ENCODE assay signal across 9 cellular contexts in genomic region chr3:66480666-66481065, GRCh38. TPM values are rescaled to one million over a fixed set of nuclear protein-coding genes. Genes with fewer than 3 reads are reported as not detected.
DNase-seq lines count a peak whose midpoint lies in the region; ATAC-seq lines count a peak whose summit lies in the region.
"Had no signal": no experiment of that assay in that cellular context is flagged by ENCODE, and none has a peak within 500 bp of the region (broad histone marks: within the 10 kb centered on the region; RNA-seq: fewer than 3 reads in every experiment).

No MANE protein-coding gene starts in this region.

- H3K9me3 ChIP-seq in CD4-positive, CD25-positive, alpha-beta regulatory T cell (ENCODE audit: control insufficient read depth in 2 of 2, low read length in 2 of 2) = peaks cover 0 to 3% of the 10 kb centered on the region in 2 experiments
- no peaks in the 10 kb centered on the region for H3K9me3 ChIP-seq in GM23248 (ENCODE audit: low read depth)

- intact Hi-C loops in activated CD4-positive, alpha-beta memory T cell treated with anti-CD3 and anti-CD28 coated beads for 36 hours (cut with micrococcal nuclease) = loop anchor here (1.0 to 2.0 kb wide), 4 partner anchors 8 to 21 kb away; partner anchors contain the start of gene LRIG1

- CTCF ChIA-PET in activated CD4-positive, alpha-beta memory T cell treated with anti-CD3 and anti-CD28 coated beads for 36 hours (lab: Charles Lee) = interaction anchor here (0.9 to 1.8 kb wide), 3 partner anchors 9 to 12 kb away, joined by 5 to 11 read pairs (median 5); no protein-coding TSS in a partner anchor

- H3K9me2 ChIP-seq in GM23248 (ENCODE audit: insufficient read depth) = no peaks in the 10 kb centered on the region

- peak overlapping the region; percentile 73 for H3K4me3 ChIP-seq in CD4-positive, CD25-positive, alpha-beta regulatory T cell (ENCODE audit: low read depth, low read length)
- H3K4me3 ChIP-seq in GM23248 = no peak overlapping the region

- peak overlapping the region; percentile 46 to 85 (median 77) for H3K4me3 Mint-ChIP-seq in CD4-positive, CD25-positive, alpha-beta regulatory T cell
- peak overlapping the region; percentile 48 for H3K4me3 Mint-ChIP-seq in activated CD4-positive, alpha-beta memory T cell treated with anti-CD3 and anti-CD28 coated beads for 36 hours

- no peaks in the 10 kb centered on the region for H4K20me1 ChIP-seq in GM23248 (ENCODE audit: insufficient read depth)

- H3F3A ChIP-seq in GM23248 (ENCODE audit: insufficient read depth) = peaks cover 6% of the 10 kb centered on the region

- H3K4me1 ChIP-seq in CD4-positive, CD25-positive, alpha-beta regulatory T cell (ENCODE audit: control insufficient read depth, insufficient read depth, low read length, poor library complexity, severe bottlenecking) = peaks cover 91% of the 10 kb centered on the region
- H3K4me1 ChIP-seq in GM23248 (ENCODE audit: insufficient read depth) = peaks cover 23% of the 10 kb centered on the region

- no peaks in the 10 kb centered on the region for H3K36me3 ChIP-seq in CD4-positive, CD25-positive, alpha-beta regulatory T cell (ENCODE audit: control insufficient read depth, insufficient read depth, low read length)
- H3K36me3 ChIP-seq in GM23248 (ENCODE audit: low read depth) = no peaks in the 10 kb centered on the region

- no peak overlapping the region for H2AFZ ChIP-seq in GM23248

- no peak overlapping the region for H3K4me2 ChIP-seq in GM23248 (ENCODE audit: unreplicated experiment)

- peak; percentile 39 to 43 for ATAC-seq in CD4-positive, CD25-positive, alpha-beta regulatory T cell (ENCODE audit: low read depth in 2 of 2)
- ATAC-seq in HG02852 (IDR thresholded peaks at IDR 0.05; ENCODE audit: unreplicated experiment) (no peak), HG03469 (IDR thresholded peaks at IDR 0.05; ENCODE audit: unreplicated experiment) (no peak)

- DNase-seq in CD4-positive, CD25-positive, alpha-beta regulatory T cell = peak; percentile 27 to 75 (median 53)
- DNase-seq in GM23248 (peak; percentile 54), NCI-H1417 treated with DMSO at 0.1 percent for 48 hours (lab: John Stamatoyannopoulos, UW) (no peak), NCI-H524 treated with DMSO at 0.1 percent for 48 hours (lab: John Stamatoyannopoulos, UW) (no peak)
- peak; percentile 51 for DNase-seq in activated CD4-positive, alpha-beta memory T cell treated with anti-CD3 and anti-CD28 coated beads for 36 hours
- DNase-seq: head of caudate nucleus had no signal

- no peak overlapping the region for H3K9ac ChIP-seq in GM23248

- peak overlapping the region; percentile 52 for H3K27ac ChIP-seq in CD4-positive, CD25-positive, alpha-beta regulatory T cell (ENCODE audit: insufficient read depth, low read length, poor library complexity, severe bottlenecking)
- H3K27ac ChIP-seq in GM23248 (no peak overlapping the region), layer of hippocampus (ENCODE audit: low read depth, low read length) (peak overlapping the region; percentile 38)

- H3K79me2 ChIP-seq in GM23248 (ENCODE audit: insufficient read depth) = peaks cover 48% of the 10 kb centered on the region; the same call in 1 of the 2 replicates

- H3K9me3 Mint-ChIP-seq in CD4-positive, CD25-positive, alpha-beta regulatory T cell = peaks cover 0 to 3% (median 0%) of the 10 kb centered on the region in 7 donors
- peaks cover 9% of the 10 kb centered on the region for H3K9me3 Mint-ChIP-seq in activated CD4-positive, alpha-beta memory T cell treated with anti-CD3 and anti-CD28 coated beads for 36 hours

- POLR2A ChIA-PET in activated CD4-positive, alpha-beta memory T cell treated with anti-CD3 and anti-CD28 coated beads for 36 hours (lab: Charles Lee) = interaction anchor here (0.8 to 3.4 kb wide), 7 partner anchors 9 to 20 kb away, joined by 3 to 13 read pairs (median 5); no protein-coding TSS in a partner anchor

- H3K27me3 ChIP-seq in CD4-positive, CD25-positive, alpha-beta regulatory T cell (ENCODE audit: control insufficient read depth, insufficient read depth, low read length) = no peaks in the 10 kb centered on the region
- H3K27me3 ChIP-seq in GM23248 (replicated peaks; ENCODE audit: insufficient read depth) = no peaks in the 10 kb centered on the region
- H3K27me3 ChIP-seq in layer of hippocampus (ENCODE audit: control insufficient read depth, insufficient read depth, low read length) = no peaks in the 10 kb centered on the region

- H3K27ac Mint-ChIP-seq in CD4-positive, CD25-positive, alpha-beta regulatory T cell = peak overlapping the region; percentile 54 to 84 (median 70)
- peak overlapping the region; percentile 65 for H3K27ac Mint-ChIP-seq in activated CD4-positive, alpha-beta memory T cell treated with anti-CD3 and anti-CD28 coated beads for 36 hours

- 48 to 49% methylated on average over 2 of the region's 2 CpGs for WGBS in GM23248 (ENCODE audit: low coverage in 1 of 2, low lambda C conversion rate in 2 of 2, missing lambda C conversion rate in 2 of 2), 2 experiments

- peaks cover 25 to 69% (median 30%) of the 10 kb centered on the region in 4 donors for H3K4me1 Mint-ChIP-seq in CD4-positive, CD25-positive, alpha-beta regulatory T cell
- peaks cover 25% of the 10 kb centered on the region for H3K4me1 Mint-ChIP-seq in activated CD4-positive, alpha-beta memory T cell treated with anti-CD3 and anti-CD28 coated beads for 36 hours (ENCODE audit: low read depth)

- peaks cover 17% of the 10 kb centered on the region for H3K36me3 Mint-ChIP-seq in CD4-positive, CD25-positive, alpha-beta regulatory T cell
- peaks cover 8% of the 10 kb centered on the region for H3K36me3 Mint-ChIP-seq in activated CD4-positive, alpha-beta memory T cell treated with anti-CD3 and anti-CD28 coated beads for 36 hours

- H3K27me3 Mint-ChIP-seq in CD4-positive, CD25-positive, alpha-beta regulatory T cell = no peaks in the 10 kb centered on the region
- no peaks in the 10 kb centered on the region for H3K27me3 Mint-ChIP-seq in activated CD4-positive, alpha-beta memory T cell treated with anti-CD3 and anti-CD28 coated beads for 36 hours

- in situ Hi-C loops in GM23248 (cut with MboI) = no loop called here

RNA-seq across cellular contexts. Expression of gene LRIG1, which starts 20.2 kb away (rescaled TPM):
- total RNA-seq in CD4-positive, CD25-positive, alpha-beta regulatory T cell = 81.3 TPM
- polyA plus RNA-seq in CD4-positive, CD25-positive, alpha-beta regulatory T cell = 10 to 100 TPM; 46.7 to 67.6 (median 64.4) TPM
- total RNA-seq in GM23248 (2014; rRNA removed; shearing (Covaris generic)) = 6.5 and 10.0 TPM in 2 replicates
- 2.8 and 3.1 TPM in 2 replicates for polyA plus RNA-seq in GM23248 (2016; fragmentation: Nextera tagmentation; extraction: Ambion mirVana)
- total RNA-seq in activated CD4-positive, alpha-beta memory T cell treated with anti-CD3 and anti-CD28 coated beads for 36 hours = 10 to 100 TPM; 35.3 to 40.4 TPM

Comparison
In these comparisons a context has a peak if more than half of its experiments do, and no peak if none do; other contexts are left out.
1. ATAC-seq: peak in CD4-positive, CD25-positive, alpha-beta regulatory T cell (2 of 2); none in HG02852 (single experiment) and HG03469 (single experiment).
2. DNase-seq: peak in CD4-positive, CD25-positive, alpha-beta regulatory T cell (3 of 3), GM23248 (single experiment) and activated CD4-positive, alpha-beta memory T cell treated with anti-CD3 and anti-CD28 coated beads for 36 hours (single experiment); none in NCI-H1417 treated with DMSO at 0.1 percent for 48 hours (single experiment) and NCI-H524 treated with DMSO at 0.1 percent for 48 hours (single experiment).